In the genomic region with DNA sequence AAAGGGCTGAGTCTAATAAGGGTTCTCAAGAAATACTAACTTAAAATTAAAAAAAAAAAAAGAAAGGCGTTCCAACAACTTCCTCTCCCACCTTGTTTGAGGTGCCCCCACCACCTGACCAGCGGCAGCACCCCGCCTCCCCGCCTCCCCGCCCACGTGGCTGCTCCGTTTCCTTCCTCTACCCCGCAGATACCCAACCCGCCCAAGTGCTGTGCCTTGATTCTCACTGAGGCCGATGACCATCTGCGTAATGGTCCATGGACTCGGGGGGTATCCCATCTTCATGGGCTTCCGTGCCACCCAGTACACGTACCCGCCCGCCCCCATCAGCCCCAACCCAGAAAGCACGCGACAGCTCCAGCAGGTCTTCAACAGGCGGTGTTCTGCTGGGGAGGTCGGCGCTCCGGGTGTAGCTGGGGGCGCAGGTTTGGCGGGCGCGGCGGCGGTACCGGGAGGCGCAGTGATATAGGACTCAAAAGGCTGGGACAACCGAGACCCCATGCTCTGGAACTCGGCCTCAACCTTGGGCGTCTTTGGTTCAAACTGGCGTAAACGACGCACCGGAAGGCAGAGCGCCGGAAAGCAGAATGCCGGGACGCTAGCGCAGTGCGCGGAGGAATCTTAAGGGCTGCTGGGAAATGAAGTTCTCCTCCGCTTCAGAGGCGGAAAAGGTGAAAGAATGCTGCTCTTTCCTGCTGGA, we compare ENCODE assay signal across 1 cellular context.
A peak's percentile ranks its signal among the peaks of the same experiment; 100 is the strongest.
TF ChIP-seq lines count a peak whose summit lies in the region.

A gene with protein sequence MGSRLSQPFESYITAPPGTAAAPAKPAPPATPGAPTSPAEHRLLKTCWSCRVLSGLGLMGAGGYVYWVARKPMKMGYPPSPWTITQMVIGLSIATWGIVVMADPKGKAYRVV (minus strand): TSS at position 545 of the 700 bp plus-strand sequence. CDS start 44 bp downstream, at position 501.

TF ChIP-seq in HepG2, 621 proteins besides CTCF, POLR2A, EP300 and RAD21 (continued from another document and continues in another):
- TF ChIP-seq, protein P1, sequence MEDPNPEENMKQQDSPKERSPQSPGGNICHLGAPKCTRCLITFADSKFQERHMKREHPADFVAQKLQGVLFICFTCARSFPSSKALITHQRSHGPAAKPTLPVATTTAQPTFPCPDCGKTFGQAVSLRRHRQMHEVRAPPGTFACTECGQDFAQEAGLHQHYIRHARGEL (CRISPR knock-in tag; IDR thresholded peaks at IDR 0.05), result no peak
- TF ChIP-seq, protein P2, sequence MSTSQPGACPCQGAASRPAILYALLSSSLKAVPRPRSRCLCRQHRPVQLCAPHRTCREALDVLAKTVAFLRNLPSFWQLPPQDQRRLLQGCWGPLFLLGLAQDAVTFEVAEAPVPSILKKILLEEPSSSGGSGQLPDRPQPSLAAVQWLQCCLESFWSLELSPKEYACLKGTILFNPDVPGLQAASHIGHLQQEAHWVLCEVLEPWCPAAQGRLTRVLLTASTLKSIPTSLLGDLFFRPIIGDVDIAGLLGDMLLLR (CRISPR knock-in tag; IDR thresholded peaks at IDR 0.05), result no peak
- TF ChIP-seq, protein P3, sequence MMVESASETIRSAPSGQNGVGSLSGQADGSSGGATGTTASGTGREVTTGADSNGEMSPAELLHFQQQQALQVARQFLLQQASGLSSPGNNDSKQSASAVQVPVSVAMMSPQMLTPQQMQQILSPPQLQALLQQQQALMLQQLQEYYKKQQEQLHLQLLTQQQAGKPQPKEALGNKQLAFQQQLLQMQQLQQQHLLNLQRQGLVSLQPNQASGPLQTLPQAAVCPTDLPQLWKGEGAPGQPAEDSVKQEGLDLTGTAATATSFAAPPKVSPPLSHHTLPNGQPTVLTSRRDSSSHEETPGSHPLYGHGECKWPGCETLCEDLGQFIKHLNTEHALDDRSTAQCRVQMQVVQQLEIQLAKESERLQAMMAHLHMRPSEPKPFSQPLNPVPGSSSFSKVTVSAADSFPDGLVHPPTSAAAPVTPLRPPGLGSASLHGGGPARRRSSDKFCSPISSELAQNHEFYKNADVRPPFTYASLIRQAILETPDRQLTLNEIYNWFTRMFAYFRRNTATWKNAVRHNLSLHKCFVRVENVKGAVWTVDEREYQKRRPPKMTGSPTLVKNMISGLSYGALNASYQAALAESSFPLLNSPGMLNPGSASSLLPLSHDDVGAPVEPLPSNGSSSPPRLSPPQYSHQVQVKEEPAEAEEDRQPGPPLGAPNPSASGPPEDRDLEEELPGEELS (CRISPR knock-in tag; IDR thresholded peaks at IDR 0.05), result no peak
- TF ChIP-seq, protein P4, sequence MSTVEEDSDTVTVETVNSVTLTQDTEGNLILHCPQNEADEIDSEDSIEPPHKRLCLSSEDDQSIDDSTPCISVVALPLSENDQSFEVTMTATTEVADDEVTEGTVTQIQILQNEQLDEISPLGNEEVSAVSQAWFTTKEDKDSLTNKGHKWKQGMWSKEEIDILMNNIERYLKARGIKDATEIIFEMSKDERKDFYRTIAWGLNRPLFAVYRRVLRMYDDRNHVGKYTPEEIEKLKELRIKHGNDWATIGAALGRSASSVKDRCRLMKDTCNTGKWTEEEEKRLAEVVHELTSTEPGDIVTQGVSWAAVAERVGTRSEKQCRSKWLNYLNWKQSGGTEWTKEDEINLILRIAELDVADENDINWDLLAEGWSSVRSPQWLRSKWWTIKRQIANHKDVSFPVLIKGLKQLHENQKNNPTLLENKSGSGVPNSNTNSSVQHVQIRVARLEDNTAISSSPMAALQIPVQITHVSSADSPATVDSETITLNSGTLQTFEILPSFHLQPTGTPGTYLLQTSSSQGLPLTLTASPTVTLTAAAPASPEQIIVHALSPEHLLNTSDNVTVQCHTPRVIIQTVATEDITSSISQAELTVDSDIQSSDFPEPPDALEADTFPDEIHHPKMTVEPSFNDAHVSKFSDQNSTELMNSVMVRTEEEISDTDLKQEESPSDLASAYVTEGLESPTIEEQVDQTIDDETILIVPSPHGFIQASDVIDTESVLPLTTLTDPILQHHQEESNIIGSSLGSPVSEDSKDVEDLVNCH (CRISPR knock-in tag; IDR thresholded peaks at IDR 0.05), result no peak
- no peak for TF ChIP-seq ZNF850 (CRISPR knock-in tag; conservative IDR thresholded peaks at IDR 0.05)
- TF ChIP-seq, protein P5, sequence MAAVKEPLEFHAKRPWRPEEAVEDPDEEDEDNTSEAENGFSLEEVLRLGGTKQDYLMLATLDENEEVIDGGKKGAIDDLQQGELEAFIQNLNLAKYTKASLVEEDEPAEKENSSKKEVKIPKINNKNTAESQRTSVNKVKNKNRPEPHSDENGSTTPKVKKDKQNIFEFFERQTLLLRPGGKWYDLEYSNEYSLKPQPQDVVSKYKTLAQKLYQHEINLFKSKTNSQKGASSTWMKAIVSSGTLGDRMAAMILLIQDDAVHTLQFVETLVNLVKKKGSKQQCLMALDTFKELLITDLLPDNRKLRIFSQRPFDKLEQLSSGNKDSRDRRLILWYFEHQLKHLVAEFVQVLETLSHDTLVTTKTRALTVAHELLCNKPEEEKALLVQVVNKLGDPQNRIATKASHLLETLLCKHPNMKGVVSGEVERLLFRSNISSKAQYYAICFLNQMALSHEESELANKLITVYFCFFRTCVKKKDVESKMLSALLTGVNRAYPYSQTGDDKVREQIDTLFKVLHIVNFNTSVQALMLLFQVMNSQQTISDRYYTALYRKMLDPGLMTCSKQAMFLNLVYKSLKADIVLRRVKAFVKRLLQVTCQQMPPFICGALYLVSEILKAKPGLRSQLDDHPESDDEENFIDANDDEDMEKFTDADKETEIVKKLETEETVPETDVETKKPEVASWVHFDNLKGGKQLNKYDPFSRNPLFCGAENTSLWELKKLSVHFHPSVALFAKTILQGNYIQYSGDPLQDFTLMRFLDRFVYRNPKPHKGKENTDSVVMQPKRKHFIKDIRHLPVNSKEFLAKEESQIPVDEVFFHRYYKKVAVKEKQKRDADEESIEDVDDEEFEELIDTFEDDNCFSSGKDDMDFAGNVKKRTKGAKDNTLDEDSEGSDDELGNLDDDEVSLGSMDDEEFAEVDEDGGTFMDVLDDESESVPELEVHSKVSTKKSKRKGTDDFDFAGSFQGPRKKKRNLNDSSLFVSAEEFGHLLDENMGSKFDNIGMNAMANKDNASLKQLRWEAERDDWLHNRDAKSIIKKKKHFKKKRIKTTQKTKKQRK (IDR thresholded peaks at IDR 0.05; ENCODE audit: low read length), result no peak
- TF ChIP-seq, protein P6, sequence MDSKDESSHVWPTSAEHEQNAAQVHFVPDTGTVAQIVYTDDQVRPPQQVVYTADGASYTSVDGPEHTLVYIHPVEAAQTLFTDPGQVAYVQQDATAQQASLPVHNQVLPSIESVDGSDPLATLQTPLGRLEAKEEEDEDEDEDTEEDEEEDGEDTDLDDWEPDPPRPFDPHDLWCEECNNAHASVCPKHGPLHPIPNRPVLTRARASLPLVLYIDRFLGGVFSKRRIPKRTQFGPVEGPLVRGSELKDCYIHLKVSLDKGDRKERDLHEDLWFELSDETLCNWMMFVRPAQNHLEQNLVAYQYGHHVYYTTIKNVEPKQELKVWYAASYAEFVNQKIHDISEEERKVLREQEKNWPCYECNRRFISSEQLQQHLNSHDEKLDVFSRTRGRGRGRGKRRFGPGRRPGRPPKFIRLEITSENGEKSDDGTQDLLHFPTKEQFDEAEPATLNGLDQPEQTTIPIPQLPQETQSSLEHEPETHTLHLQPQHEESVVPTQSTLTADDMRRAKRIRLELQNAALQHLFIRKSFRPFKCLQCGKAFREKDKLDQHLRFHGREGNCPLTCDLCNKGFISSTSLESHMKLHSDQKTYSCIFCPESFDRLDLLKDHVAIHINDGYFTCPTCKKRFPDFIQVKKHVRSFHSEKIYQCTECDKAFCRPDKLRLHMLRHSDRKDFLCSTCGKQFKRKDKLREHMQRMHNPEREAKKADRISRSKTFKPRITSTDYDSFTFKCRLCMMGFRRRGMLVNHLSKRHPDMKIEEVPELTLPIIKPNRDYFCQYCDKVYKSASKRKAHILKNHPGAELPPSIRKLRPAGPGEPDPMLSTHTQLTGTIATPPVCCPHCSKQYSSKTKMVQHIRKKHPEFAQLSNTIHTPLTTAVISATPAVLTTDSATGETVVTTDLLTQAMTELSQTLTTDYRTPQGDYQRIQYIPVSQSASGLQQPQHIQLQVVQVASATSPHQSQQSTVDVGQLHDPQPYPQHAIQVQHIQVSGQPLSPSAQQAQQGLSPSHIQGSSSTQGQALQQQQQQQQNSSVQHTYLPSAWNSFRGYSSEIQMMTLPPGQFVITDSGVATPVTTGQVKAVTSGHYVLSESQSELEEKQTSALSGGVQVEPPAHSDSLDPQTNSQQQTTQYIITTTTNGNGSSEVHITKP (CRISPR knock-in tag; IDR thresholded peaks at IDR 0.05; ENCODE audit: low read depth), result no peak
- no peak for TF ChIP-seq SP140L (CRISPR knock-in tag; IDR thresholded peaks at IDR 0.05; ENCODE audit: borderline replicate concordance)
- no peak for TF ChIP-seq ZNF343 (CRISPR knock-in tag; IDR thresholded peaks at IDR 0.05)
- TF ChIP-seq, protein P7, sequence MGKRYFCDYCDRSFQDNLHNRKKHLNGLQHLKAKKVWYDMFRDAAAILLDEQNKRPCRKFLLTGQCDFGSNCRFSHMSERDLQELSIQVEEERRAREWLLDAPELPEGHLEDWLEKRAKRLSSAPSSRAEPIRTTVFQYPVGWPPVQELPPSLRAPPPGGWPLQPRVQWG (CRISPR knock-in tag; IDR thresholded peaks at IDR 0.05; ENCODE audit: borderline replicate concordance, low read depth), result no peak
- 0 out of 2 replicates have a peak, but pooled peaks have one; percentile 32 for TF ChIP-seq DR1 (CRISPR knock-in tag; IDR thresholded peaks at IDR 0.05)
- TF ChIP-seq ZNF10 (CRISPR knock-in tag; IDR thresholded peaks at IDR 0.05; ENCODE audit: borderline replicate concordance, low read depth), result no peak
- no peak for TF ChIP-seq RBM22 (optimal IDR thresholded peaks at IDR 0.05; ENCODE audit: low read length)
- no peak for TF ChIP-seq TAF15 (IDR thresholded peaks at IDR 0.05; ENCODE audit: low read depth, low read length, poor library complexity, severe bottlenecking)
- no peak for TF ChIP-seq MAF1 (CRISPR knock-in tag; IDR thresholded peaks at IDR 0.05; ENCODE audit: borderline replicate concordance)
- no peak for TF ChIP-seq ZNF720 (CRISPR knock-in tag; IDR thresholded peaks at IDR 0.05)
- TF ChIP-seq ZNF550 (CRISPR knock-in tag; IDR thresholded peaks at IDR 0.05; ENCODE audit: borderline replicate concordance), result no peak
- TF ChIP-seq ZFP36L2 (CRISPR knock-in tag; IDR thresholded peaks at IDR 0.05), result no peak
- peak; percentile 72 for TF ChIP-seq ZNF501 (CRISPR knock-in tag; IDR thresholded peaks at IDR 0.05)
- TF ChIP-seq ZBTB3 (CRISPR knock-in tag; IDR thresholded peaks at IDR 0.05; ENCODE audit: borderline replicate concordance, low read depth), result no peak
- TF ChIP-seq, protein P8, sequence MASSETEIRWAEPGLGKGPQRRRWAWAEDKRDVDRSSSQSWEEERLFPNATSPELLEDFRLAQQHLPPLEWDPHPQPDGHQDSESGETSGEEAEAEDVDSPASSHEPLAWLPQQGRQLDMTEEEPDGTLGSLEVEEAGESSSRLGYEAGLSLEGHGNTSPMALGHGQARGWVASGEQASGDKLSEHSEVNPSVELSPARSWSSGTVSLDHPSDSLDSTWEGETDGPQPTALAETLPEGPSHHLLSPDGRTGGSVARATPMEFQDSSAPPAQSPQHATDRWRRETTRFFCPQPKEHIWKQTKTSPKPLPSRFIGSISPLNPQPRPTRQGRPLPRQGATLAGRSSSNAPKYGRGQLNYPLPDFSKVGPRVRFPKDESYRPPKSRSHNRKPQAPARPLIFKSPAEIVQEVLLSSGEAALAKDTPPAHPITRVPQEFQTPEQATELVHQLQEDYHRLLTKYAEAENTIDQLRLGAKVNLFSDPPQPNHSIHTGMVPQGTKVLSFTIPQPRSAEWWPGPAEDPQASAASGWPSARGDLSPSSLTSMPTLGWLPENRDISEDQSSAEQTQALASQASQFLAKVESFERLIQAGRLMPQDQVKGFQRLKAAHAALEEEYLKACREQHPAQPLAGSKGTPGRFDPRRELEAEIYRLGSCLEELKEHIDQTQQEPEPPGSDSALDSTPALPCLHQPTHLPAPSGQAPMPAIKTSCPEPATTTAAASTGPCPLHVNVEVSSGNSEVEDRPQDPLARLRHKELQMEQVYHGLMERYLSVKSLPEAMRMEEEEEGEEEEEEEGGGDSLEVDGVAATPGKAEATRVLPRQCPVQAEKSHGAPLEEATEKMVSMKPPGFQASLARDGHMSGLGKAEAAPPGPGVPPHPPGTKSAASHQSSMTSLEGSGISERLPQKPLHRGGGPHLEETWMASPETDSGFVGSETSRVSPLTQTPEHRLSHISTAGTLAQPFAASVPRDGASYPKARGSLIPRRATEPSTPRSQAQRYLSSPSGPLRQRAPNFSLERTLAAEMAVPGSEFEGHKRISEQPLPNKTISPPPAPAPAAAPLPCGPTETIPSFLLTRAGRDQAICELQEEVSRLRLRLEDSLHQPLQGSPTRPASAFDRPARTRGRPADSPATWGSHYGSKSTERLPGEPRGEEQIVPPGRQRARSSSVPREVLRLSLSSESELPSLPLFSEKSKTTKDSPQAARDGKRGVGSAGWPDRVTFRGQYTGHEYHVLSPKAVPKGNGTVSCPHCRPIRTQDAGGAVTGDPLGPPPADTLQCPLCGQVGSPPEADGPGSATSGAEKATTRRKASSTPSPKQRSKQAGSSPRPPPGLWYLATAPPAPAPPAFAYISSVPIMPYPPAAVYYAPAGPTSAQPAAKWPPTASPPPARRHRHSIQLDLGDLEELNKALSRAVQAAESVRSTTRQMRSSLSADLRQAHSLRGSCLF (CRISPR knock-in tag; IDR thresholded peaks at IDR 0.05; ENCODE audit: borderline replicate concordance), result no peak
- TF ChIP-seq, protein P9, sequence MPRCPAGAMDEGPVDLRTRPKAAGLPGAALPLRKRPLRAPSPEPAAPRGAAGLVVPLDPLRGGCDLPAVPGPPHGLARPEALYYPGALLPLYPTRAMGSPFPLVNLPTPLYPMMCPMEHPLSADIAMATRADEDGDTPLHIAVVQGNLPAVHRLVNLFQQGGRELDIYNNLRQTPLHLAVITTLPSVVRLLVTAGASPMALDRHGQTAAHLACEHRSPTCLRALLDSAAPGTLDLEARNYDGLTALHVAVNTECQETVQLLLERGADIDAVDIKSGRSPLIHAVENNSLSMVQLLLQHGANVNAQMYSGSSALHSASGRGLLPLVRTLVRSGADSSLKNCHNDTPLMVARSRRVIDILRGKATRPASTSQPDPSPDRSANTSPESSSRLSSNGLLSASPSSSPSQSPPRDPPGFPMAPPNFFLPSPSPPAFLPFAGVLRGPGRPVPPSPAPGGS (CRISPR knock-in tag; IDR thresholded peaks at IDR 0.05), result no peak
- no peak for TF ChIP-seq HES4 (CRISPR knock-in tag; IDR thresholded peaks at IDR 0.05; ENCODE audit: borderline replicate concordance)
- TF ChIP-seq, protein P10, sequence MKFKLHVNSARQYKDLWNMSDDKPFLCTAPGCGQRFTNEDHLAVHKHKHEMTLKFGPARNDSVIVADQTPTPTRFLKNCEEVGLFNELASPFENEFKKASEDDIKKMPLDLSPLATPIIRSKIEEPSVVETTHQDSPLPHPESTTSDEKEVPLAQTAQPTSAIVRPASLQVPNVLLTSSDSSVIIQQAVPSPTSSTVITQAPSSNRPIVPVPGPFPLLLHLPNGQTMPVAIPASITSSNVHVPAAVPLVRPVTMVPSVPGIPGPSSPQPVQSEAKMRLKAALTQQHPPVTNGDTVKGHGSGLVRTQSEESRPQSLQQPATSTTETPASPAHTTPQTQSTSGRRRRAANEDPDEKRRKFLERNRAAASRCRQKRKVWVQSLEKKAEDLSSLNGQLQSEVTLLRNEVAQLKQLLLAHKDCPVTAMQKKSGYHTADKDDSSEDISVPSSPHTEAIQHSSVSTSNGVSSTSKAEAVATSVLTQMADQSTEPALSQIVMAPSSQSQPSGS (CRISPR knock-in tag; IDR thresholded peaks at IDR 0.05), result no peak
- no peak for TF ChIP-seq ZNF234 (CRISPR knock-in tag; conservative IDR thresholded peaks at IDR 0.05)
- no peak for TF ChIP-seq DNMT1 (CRISPR knock-in tag; IDR thresholded peaks at IDR 0.05)
- TF ChIP-seq HHEX (CRISPR knock-in tag; IDR thresholded peaks at IDR 0.05), result no peak
- no peak for TF ChIP-seq KLF6 (CRISPR knock-in tag; IDR thresholded peaks at IDR 0.05)
